10 cellular contexts compared by ENCODE assay signal in the genomic region with DNA sequence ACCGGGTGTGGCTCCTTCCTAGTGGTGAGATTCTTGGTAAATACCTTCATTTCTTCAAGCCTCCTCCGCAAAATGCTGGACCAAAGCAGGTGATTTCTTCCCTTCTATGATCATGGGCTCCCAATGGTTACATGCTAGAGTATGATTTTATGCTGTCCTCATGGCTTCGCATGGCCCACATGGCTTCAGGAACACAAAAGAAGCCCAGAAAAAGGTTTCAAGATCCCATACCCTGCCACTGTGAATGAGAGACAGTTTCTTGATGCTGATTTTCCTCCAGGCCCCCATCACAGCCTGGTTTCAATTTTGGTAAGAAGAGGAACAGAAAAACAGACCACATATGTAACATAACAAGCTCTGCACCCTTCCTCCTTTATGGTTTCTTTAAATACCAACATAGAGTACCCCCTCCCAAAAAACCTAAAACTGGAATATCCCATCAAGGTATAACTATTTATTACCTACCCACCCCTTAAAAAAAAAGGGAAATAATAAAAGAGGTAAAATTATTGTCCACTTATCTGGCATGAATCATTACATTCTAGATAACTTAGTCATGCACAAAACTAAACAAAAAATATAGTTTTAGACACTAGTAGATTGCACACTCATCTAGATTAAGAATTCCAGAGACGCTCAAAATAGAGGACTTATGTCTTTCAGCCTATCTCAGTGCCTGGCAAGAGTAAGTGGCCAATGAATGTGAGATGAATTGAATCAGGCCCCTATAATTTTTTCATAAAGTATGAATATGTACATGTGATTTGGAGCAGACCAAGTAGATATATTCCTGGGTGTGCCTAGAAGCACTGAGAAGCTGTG. TPM values are rescaled to one million over a fixed set of nuclear protein-coding genes. Genes with fewer than 3 reads are reported as not detected.
DNase-seq lines count a peak whose midpoint lies in the region; ATAC-seq and TF ChIP-seq lines count a peak whose summit lies in the region.
"Had no signal": no experiment of that assay in that cellular context is flagged by ENCODE, and none has a peak within 500 bp of the region (broad histone marks: within the 10 kb centered on the region; RNA-seq: fewer than 3 reads in every experiment).

No MANE protein-coding gene starts in this region.

- H3K27ac ChIP-seq in PC-9 (peak overlapping the region; percentile 73), lower lobe of right lung (no peak overlapping the region)
- H3K27ac ChIP-seq: body of pancreas, pancreas had no signal

- intact Hi-C loops in PC-9 (cut with micrococcal nuclease; ENCODE audit: unreplicated experiment), result loop anchor here (1.0 to 10.0 kb wide), 13 partner anchors 31 to 498 kb away; partner anchors contain the start of gene TARS1
- intact Hi-C loops in lower lobe of right lung (cut with DNase I), result no loop called here
- intact Hi-C loops in Right ventricle myocardium inferior (cut with DNase I), result loop anchor here (2.0 kb wide), 1 partner anchor 499 kb away; no protein-coding TSS in a partner anchor

- no peaks in the 10 kb centered on the region for H3K79me2 ChIP-seq in PC-9 (ENCODE audit: low read depth)

- H3K9me3 ChIP-seq in PC-9 (ENCODE audit: insufficient read depth, low read depth) (peaks cover 12% of the 10 kb centered on the region; the same call in 1 of the 2 replicates), lower lobe of right lung (no peaks in the 10 kb centered on the region)
- H3K9me3 ChIP-seq: body of pancreas, pancreas had no signal

- CTCF ChIA-PET in PC-9 (lab: Charles Lee), result interaction anchor here (0.5 to 1.8 kb wide), 16 partner anchors 31 to 498 kb away, joined by 3 to 25 read pairs (median 6); partner anchors contain the start of gene ADAMTS12

- peak overlapping the region; percentile 34 for H3K4me2 ChIP-seq in PC-9

- no peak overlapping the region for H3K4me3 ChIP-seq in GM06990 (replicated peaks; ENCODE audit: low read depth, low read length)
- no peak overlapping the region for H3K4me3 ChIP-seq in PC-9
- H3K4me3 ChIP-seq in lower lobe of right lung, result no peak overlapping the region
- H3K4me3 ChIP-seq: body of pancreas, pancreas had no signal

- TF ChIP-seq CTCF in GM06990 (IDR thresholded peaks at IDR 0.05; ENCODE audit: insufficient read depth, low read length, poor library complexity, severe bottlenecking) (no peak), PC-9 (conservative IDR thresholded peaks at IDR 0.05) (no peak), lower lobe of right lung (IDR thresholded peaks at IDR 0.05) (no peak)

- DNase-seq in GM06990 (ENCODE audit: extremely low read depth, insufficient read length) (peak; percentile 83), PC-9 (peak; percentile 19 to 81), lower lobe of right lung (no peak), Right ventricle myocardium inferior (ENCODE audit: missing footprints) (no peak), CD1c-positive myeloid dendritic cell (ENCODE audit: extremely low spot score) (no peak)

- POLR2A ChIA-PET in PC-9 (lab: Charles Lee; ENCODE audit: unreplicated experiment), result interaction anchor here (0.5 kb wide), 1 partner anchor 149 kb away, joined by 6 read pairs; no protein-coding TSS in a partner anchor

- peaks cover 5% of the 10 kb centered on the region for H3F3A ChIP-seq in PC-9 (ENCODE audit: insufficient read depth, low read depth)

- H3K27me3 ChIP-seq in GM06990 (replicated peaks; ENCODE audit: control insufficient read depth, insufficient read depth, low read length), result no peaks in the 10 kb centered on the region
- H3K27me3 ChIP-seq in PC-9 (ENCODE audit: insufficient read depth, low read depth), result no peaks in the 10 kb centered on the region
- H3K27me3 ChIP-seq in lower lobe of right lung (ENCODE audit: low read depth), result peaks cover 39% of the 10 kb centered on the region

- ATAC-seq in GM19463 (IDR thresholded peaks at IDR 0.05; ENCODE audit: unreplicated experiment) (peak; percentile 61), HG03039 (IDR thresholded peaks at IDR 0.05; ENCODE audit: unreplicated experiment) (peak; percentile 90), lower lobe of right lung (no peak), SK-N-SH treated with all-trans-retinoic acid at 6 μM for 48 hours (no peak), Right ventricle myocardium inferior (no peak)

- 0 out of 2 replicates have a peak overlapping the region, but pooled peaks have one; percentile 15 for H2AFZ ChIP-seq in PC-9

- H4K20me1 ChIP-seq in PC-9 (ENCODE audit: insufficient read depth), result no peaks in the 10 kb centered on the region

- H3K36me3 ChIP-seq in GM06990 (ENCODE audit: control insufficient read depth, insufficient read depth, low read length), result no peaks in the 10 kb centered on the region
- no peaks in the 10 kb centered on the region for H3K36me3 ChIP-seq in PC-9 (ENCODE audit: low read depth)
- H3K36me3 ChIP-seq in lower lobe of right lung, result no peaks in the 10 kb centered on the region
- H3K36me3 ChIP-seq: pancreas had no signal

- no peaks in the 10 kb centered on the region for H3K9me2 ChIP-seq in PC-9 (ENCODE audit: insufficient read depth)

- BruUV-seq in PC-9 (replicated peaks; lab: Mats Ljungman, UMichigan), result no TSS peak

- H3K4me1 ChIP-seq in PC-9 (replicated peaks; ENCODE audit: insufficient read depth), result peaks cover 14% of the 10 kb centered on the region
- peaks cover 16% of the 10 kb centered on the region for H3K4me1 ChIP-seq in lower lobe of right lung
- H3K4me1 ChIP-seq: pancreas had no signal

TF ChIP-seq in SK-N-SH treated with all-trans-retinoic acid at 6 μM for 48 hours, 23 proteins besides CTCF, POLR2A, EP300 and RAD21:
- TF ChIP-seq, protein P1, sequence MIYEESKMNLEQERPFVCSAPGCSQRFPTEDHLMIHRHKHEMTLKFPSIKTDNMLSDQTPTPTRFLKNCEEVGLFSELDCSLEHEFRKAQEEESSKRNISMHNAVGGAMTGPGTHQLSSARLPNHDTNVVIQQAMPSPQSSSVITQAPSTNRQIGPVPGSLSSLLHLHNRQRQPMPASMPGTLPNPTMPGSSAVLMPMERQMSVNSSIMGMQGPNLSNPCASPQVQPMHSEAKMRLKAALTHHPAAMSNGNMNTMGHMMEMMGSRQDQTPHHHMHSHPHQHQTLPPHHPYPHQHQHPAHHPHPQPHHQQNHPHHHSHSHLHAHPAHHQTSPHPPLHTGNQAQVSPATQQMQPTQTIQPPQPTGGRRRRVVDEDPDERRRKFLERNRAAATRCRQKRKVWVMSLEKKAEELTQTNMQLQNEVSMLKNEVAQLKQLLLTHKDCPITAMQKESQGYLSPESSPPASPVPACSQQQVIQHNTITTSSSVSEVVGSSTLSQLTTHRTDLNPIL (CRISPR knock-in tag; IDR thresholded peaks at IDR 0.05; ENCODE audit: low read depth), result no peak

RNA-seq across cellular contexts. Expression of gene RXFP3, which starts 2.3 kb away (rescaled TPM):
- total RNA-seq in PC-9 (2021) (not detected in 2 replicates), lower lobe of right lung (not detected), Right ventricle myocardium inferior (not detected)
- total RNA-seq: body of pancreas had no signal

RNA-seq across cellular contexts. Expression of gene ADAMTS12, which starts 42.1 kb away (rescaled TPM):
- total RNA-seq in PC-9 (2021) (71.1 and 103 TPM in 2 replicates), lower lobe of right lung (7.6 TPM), Right ventricle myocardium inferior (2.1 TPM)

RNA-seq across cellular contexts. Expression of gene SLC45A2, which starts 50.6 kb away (rescaled TPM):
- total RNA-seq in PC-9 (2021) (0.20 and 0.33 TPM in 2 replicates), lower lobe of right lung (not detected), Right ventricle myocardium inferior (not detected)
- total RNA-seq: body of pancreas had no signal

Comparison
In these comparisons a context has a peak if more than half of its experiments do, and no peak if none do; other contexts are left out.
1. DNase-seq: peak in GM06990 (single experiment) and PC-9 (2 of 2); none in lower lobe of right lung (single experiment), Right ventricle myocardium inferior (single experiment) and CD1c-positive myeloid dendritic cell (single experiment).
2. ATAC-seq: peak in GM19463 (single experiment) and HG03039 (single experiment); none in lower lobe of right lung (0 of 2), SK-N-SH treated with all-trans-retinoic acid at 6 μM for 48 hours (single experiment) and Right ventricle myocardium inferior (single experiment).